In the genomic region with DNA sequence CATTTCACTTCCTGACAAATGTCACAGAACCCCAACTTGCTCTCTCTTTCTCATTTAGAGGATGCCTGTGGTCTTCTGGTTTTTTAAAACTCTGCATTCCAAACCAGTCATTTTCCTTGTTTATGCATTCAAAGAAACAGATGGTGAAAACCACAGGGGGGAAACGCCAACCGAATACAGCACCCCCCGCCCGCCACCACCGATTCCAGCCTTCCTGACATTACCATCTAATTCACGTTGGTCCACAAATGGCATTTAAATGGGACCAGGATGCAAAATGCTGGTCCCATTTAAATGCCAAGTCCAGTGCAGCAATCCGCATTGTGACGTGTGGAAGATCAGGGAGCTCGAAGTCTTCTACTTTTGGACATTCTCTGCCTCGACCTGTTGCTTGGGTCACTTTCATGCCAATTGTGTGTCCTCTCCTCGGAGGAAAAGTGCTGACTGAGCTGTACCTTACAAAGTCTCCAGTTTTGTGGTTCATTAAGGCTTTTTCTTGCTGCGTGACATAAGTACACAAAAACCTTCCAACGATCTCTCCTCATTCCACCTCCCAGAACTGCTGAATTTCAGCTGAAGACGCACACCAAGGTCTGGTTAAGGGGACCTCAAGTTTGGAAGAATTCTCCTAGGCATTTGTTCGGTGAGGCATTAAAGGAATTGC, we compare ENCODE assay signal across 1 cellular context.
TF ChIP-seq lines count a peak whose summit lies in the region.

No MANE protein-coding gene starts in this region.

TF ChIP-seq in SK-N-SH, 30 proteins besides CTCF, POLR2A, EP300 and RAD21 (continued from another document):
- TF ChIP-seq, protein P1, sequence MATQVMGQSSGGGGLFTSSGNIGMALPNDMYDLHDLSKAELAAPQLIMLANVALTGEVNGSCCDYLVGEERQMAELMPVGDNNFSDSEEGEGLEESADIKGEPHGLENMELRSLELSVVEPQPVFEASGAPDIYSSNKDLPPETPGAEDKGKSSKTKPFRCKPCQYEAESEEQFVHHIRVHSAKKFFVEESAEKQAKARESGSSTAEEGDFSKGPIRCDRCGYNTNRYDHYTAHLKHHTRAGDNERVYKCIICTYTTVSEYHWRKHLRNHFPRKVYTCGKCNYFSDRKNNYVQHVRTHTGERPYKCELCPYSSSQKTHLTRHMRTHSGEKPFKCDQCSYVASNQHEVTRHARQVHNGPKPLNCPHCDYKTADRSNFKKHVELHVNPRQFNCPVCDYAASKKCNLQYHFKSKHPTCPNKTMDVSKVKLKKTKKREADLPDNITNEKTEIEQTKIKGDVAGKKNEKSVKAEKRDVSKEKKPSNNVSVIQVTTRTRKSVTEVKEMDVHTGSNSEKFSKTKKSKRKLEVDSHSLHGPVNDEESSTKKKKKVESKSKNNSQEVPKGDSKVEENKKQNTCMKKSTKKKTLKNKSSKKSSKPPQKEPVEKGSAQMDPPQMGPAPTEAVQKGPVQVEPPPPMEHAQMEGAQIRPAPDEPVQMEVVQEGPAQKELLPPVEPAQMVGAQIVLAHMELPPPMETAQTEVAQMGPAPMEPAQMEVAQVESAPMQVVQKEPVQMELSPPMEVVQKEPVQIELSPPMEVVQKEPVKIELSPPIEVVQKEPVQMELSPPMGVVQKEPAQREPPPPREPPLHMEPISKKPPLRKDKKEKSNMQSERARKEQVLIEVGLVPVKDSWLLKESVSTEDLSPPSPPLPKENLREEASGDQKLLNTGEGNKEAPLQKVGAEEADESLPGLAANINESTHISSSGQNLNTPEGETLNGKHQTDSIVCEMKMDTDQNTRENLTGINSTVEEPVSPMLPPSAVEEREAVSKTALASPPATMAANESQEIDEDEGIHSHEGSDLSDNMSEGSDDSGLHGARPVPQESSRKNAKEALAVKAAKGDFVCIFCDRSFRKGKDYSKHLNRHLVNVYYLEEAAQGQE (IDR thresholded peaks at IDR 0.05; ENCODE audit: low read depth, low read length) = no peak
- no peak for TF ChIP-seq RCOR1 (IDR thresholded peaks at IDR 0.05; ENCODE audit: low read length)
- no peak for TF ChIP-seq GABPA (IDR thresholded peaks at IDR 0.05; ENCODE audit: low read depth)
- TF ChIP-seq, protein P2, sequence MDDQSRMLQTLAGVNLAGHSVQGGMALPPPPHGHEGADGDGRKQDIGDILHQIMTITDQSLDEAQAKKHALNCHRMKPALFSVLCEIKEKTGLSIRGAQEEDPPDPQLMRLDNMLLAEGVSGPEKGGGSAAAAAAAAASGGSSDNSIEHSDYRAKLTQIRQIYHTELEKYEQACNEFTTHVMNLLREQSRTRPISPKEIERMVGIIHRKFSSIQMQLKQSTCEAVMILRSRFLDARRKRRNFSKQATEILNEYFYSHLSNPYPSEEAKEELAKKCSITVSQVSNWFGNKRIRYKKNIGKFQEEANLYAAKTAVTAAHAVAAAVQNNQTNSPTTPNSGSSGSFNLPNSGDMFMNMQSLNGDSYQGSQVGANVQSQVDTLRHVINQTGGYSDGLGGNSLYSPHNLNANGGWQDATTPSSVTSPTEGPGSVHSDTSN (IDR thresholded peaks at IDR 0.05) = peak; percentile 64
- TF ChIP-seq, protein P3, sequence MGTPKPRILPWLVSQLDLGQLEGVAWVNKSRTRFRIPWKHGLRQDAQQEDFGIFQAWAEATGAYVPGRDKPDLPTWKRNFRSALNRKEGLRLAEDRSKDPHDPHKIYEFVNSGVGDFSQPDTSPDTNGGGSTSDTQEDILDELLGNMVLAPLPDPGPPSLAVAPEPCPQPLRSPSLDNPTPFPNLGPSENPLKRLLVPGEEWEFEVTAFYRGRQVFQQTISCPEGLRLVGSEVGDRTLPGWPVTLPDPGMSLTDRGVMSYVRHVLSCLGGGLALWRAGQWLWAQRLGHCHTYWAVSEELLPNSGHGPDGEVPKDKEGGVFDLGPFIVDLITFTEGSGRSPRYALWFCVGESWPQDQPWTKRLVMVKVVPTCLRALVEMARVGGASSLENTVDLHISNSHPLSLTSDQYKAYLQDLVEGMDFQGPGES (IDR thresholded peaks at IDR 0.05; ENCODE audit: low read depth, low read length) = no peak
- peak; percentile 45; the same call in 1 of the 2 replicates for TF ChIP-seq FOSL2 (IDR thresholded peaks at IDR 0.05; ENCODE audit: borderline replicate concordance, low read depth)
- TF ChIP-seq, protein P4, sequence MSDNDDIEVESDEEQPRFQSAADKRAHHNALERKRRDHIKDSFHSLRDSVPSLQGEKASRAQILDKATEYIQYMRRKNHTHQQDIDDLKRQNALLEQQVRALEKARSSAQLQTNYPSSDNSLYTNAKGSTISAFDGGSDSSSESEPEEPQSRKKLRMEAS (IDR thresholded peaks at IDR 0.05; ENCODE audit: low read depth) = no peak
- TF ChIP-seq, protein P5, sequence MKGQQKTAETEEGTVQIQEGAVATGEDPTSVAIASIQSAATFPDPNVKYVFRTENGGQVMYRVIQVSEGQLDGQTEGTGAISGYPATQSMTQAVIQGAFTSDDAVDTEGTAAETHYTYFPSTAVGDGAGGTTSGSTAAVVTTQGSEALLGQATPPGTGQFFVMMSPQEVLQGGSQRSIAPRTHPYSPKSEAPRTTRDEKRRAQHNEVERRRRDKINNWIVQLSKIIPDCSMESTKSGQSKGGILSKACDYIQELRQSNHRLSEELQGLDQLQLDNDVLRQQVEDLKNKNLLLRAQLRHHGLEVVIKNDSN (IDR thresholded peaks at IDR 0.05; ENCODE audit: borderline replicate concordance, low read depth) = no peak
- no peak for TF ChIP-seq RFX5 (IDR thresholded peaks at IDR 0.05; ENCODE audit: low read length)
- TF ChIP-seq JUND (IDR thresholded peaks at IDR 0.05) = peak; percentile 52
- TF ChIP-seq GATA2 (CRISPR knock-in tag; IDR thresholded peaks at IDR 0.05) = no peak
- no peak for TF ChIP-seq SMC3 (IDR thresholded peaks at IDR 0.05; ENCODE audit: low read depth, low read length)
- peak; percentile 89 for TF ChIP-seq TCF12 (IDR thresholded peaks at IDR 0.05)
- no peak for TF ChIP-seq NRF1 (IDR thresholded peaks at IDR 0.05; ENCODE audit: low read depth, low read length)
- TF ChIP-seq, protein P6, sequence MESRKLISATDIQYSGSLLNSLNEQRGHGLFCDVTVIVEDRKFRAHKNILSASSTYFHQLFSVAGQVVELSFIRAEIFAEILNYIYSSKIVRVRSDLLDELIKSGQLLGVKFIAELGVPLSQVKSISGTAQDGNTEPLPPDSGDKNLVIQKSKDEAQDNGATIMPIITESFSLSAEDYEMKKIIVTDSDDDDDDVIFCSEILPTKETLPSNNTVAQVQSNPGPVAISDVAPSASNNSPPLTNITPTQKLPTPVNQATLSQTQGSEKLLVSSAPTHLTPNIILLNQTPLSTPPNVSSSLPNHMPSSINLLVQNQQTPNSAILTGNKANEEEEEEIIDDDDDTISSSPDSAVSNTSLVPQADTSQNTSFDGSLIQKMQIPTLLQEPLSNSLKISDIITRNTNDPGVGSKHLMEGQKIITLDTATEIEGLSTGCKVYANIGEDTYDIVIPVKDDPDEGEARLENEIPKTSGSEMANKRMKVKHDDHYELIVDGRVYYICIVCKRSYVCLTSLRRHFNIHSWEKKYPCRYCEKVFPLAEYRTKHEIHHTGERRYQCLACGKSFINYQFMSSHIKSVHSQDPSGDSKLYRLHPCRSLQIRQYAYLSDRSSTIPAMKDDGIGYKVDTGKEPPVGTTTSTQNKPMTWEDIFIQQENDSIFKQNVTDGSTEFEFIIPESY (IDR thresholded peaks at IDR 0.05; ENCODE audit: borderline replicate concordance, low read depth) = 0 out of 2 replicates have a peak, but pooled peaks have one; percentile 46
- TF ChIP-seq MXI1 (IDR thresholded peaks at IDR 0.05; ENCODE audit: low read depth, low read length) = no peak
- TF ChIP-seq YY1 (IDR thresholded peaks at IDR 0.05; ENCODE audit: low read depth) = no peak
- no peak for TF ChIP-seq CHD2 (IDR thresholded peaks at IDR 0.05; ENCODE audit: low read length, partially characterized antibody)
- 0 out of 2 replicates have a peak, but pooled peaks have one; percentile 59 for TF ChIP-seq TEAD4 (IDR thresholded peaks at IDR 0.05; ENCODE audit: borderline replicate concordance, insufficient read depth)
- TF ChIP-seq TAF1 (IDR thresholded peaks at IDR 0.05; ENCODE audit: borderline replicate concordance, low read depth, low read length) = no peak
- TF ChIP-seq SIN3A (IDR thresholded peaks at IDR 0.05; ENCODE audit: borderline replicate concordance, low read depth, low read length) = no peak
